In the genomic region with DNA sequence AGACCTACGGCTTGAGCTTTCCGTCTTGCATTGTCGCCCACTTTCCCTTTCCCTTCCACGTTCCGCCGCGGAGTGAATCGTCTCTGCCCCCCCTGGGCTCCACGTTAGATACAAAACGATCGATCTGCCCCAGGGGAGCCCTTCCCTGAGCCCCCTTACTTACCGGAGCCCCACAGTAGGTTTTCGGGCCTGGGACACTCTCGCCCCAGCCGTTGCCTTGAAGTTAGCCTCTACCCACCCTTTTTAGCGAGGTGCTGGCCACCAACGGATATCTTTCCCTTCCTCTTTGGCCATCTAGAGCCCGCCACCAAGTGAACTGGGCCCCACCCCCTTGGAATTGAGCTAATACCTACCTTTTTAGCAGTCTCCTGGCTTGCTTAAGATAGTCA, we compare ENCODE assay signal across 7 cellular contexts. TPM values are rescaled to one million over a fixed set of nuclear protein-coding genes. Genes with fewer than 3 reads are reported as not detected.
DNase-seq lines count a peak whose midpoint lies in the region; ATAC-seq and TF ChIP-seq lines count a peak whose summit lies in the region.

No MANE protein-coding gene starts in this region.

- DNase-seq in EH (ENCODE audit: low read depth) (peak; percentile 50), LNCaP clone FGC (ENCODE audit: low read depth) (no peak), astrocyte of the hippocampus (ENCODE audit: low read depth, low spot score) (peak; percentile 56), inferior parietal cortex (ENCODE audit: extremely low spot score) (peak; percentile 45), suprapubic skin (ENCODE audit: low spot score in 2 of 2) (peak; percentile 74 to 82), 8988T (no peak)

- peak overlapping the region; percentile 86 for H3K4me3 ChIP-seq in LNCaP clone FGC (ENCODE audit: low read depth, low read length)
- peak overlapping the region; percentile 93 for H3K4me3 ChIP-seq in suprapubic skin

- TF ChIP-seq POLR2A in suprapubic skin (IDR thresholded peaks at IDR 0.05) = no peak

- no peaks in the 10 kb centered on the region for H3K27me3 ChIP-seq in suprapubic skin

- peaks cover 41% of the 10 kb centered on the region for H3K4me1 ChIP-seq in suprapubic skin

- TF ChIP-seq EP300 in suprapubic skin (IDR thresholded peaks at IDR 0.05) = no peak

- no peaks in the 10 kb centered on the region for H3K9me3 ChIP-seq in suprapubic skin

- peak; percentile 32 for ATAC-seq in GM21717 (IDR thresholded peaks at IDR 0.05; ENCODE audit: unreplicated experiment)

- no peak for TF ChIP-seq CTCF in LNCaP clone FGC (IDR thresholded peaks at IDR 0.05; ENCODE audit: control insufficient read depth, extremely low read depth, insufficient read depth)
- no peak for TF ChIP-seq CTCF in suprapubic skin (IDR thresholded peaks at IDR 0.05)

- H3K27ac ChIP-seq in suprapubic skin = peak overlapping the region; percentile 97

- H3K36me3 ChIP-seq in suprapubic skin = peaks cover 1% of the 10 kb centered on the region

- WGBS in suprapubic skin = 0% methylated on average over 18 of the region's 18 CpGs

RNA-seq across cellular contexts. Expression of gene RBM25, which starts 0.6 kb away (rescaled TPM):
- 100 to 1,000 TPM in 1 of 4 donors, 10 to 100 TPM in 3; 38.0 to 134 (median 58.1) TPM for total RNA-seq in suprapubic skin

RNA-seq across cellular contexts. Expression of gene ZFYVE1, which starts 32.0 kb away (rescaled TPM):
- total RNA-seq in suprapubic skin = 10 to 100 TPM; 17.7 to 42.9 (median 25.9) TPM

Comparison
In these comparisons a context has a peak if more than half of its experiments do, and no peak if none do; other contexts are left out.
1. DNase-seq: peak in EH (single experiment), astrocyte of the hippocampus (single experiment), inferior parietal cortex (single experiment) and suprapubic skin (2 of 2); none in LNCaP clone FGC (single experiment) and 8988T (single experiment).